In genomic region chr12:123233505-123234299, GRCh38 we compare ENCODE assay signal across 1 cellular context.
TF ChIP-seq lines count a peak whose summit lies in the region.

No MANE protein-coding gene starts in this region.

TF ChIP-seq in A549, 52 proteins besides CTCF, POLR2A, EP300 and RAD21 (continued from another document):
- no peak for TF ChIP-seq REST (IDR thresholded peaks at IDR 0.05)
